1 cellular context compared by ENCODE assay signal in the genomic region with DNA sequence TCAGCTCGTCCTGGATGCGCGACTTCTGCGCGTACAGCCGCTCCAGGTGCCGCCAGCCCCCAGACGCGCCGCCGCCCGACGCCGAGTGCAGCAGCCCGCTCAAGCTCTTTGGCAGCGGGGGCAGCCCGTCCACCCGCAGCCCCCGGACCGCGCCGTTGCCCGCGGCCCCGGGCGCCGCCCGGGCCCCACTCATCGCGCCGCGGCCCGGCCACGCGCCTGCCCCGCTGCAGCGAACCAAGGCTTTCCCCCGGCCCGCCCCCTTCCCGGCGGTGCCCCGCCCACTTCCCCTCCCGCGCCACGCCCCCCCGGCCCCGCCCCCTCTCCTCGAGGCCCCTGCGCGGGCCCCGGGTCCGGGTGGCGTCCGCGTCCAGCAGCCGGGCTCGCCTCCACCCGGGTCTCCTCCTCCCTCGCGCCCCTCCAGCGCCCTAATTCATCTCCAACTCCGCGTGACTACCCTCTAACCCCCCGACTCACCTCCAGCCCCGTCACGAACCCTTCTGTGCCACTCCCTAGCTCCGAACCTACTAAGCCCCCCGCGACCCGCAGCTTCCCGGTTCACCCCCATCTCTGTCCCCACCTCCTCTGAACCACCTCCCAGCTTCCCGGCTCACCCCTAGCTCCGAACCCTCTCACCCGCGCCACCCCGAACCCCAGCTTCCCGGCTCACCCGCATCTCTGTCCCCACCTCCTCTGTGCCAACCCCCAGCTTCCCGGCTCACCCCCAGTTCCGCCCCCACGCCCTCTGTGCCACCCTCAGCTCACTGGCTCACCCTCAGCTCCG.
TF ChIP-seq lines count a peak whose summit lies in the region.

A gene (minus strand): TSS at position 236 of the 781 bp plus-strand sequence. CDS start 43 bp downstream, at position 193.

TF ChIP-seq in HEK293, 187 proteins besides CTCF, POLR2A, EP300 and RAD21 (continued from another document and continues in another):
- TF ChIP-seq, protein P1, sequence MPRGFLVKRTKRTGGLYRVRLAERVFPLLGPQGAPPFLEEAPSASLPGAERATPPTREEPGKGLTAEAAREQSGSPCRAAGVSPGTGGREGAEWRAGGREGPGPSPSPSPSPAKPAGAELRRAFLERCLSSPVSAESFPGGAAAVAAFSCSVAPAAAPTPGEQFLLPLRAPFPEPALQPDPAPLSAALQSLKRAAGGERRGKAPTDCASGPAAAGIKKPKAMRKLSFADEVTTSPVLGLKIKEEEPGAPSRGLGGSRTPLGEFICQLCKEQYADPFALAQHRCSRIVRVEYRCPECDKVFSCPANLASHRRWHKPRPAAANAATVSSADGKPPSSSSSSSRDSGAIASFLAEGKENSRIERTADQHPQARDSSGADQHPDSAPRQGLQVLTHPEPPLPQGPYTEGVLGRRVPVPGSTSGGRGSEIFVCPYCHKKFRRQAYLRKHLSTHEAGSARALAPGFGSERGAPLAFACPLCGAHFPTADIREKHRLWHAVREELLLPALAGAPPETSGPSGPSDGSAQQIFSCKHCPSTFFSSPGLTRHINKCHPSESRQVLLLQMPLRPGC (tag by site-specific recombination; IDR thresholded peaks at IDR 0.05): 0 out of 2 replicates have a peak, but pooled peaks have one; percentile 32
- TF ChIP-seq ZNF223 (tag by site-specific recombination; IDR thresholded peaks at IDR 0.05) (no peak), ZNF155 (tag by site-specific recombination; IDR thresholded peaks at IDR 0.05) (no peak), ZNF791 (tag by site-specific recombination; IDR thresholded peaks at IDR 0.05) (0 out of 2 replicates have a peak, but pooled peaks have one; percentile 52), ZNF214 (tag by site-specific recombination; IDR thresholded peaks at IDR 0.05; ENCODE audit: borderline replicate concordance) (no peak), ZNF747 (tag by site-specific recombination; IDR thresholded peaks at IDR 0.05) (no peak), ZNF549 (tag by site-specific recombination; IDR thresholded peaks at IDR 0.05) (no peak), OSR2 (tag by site-specific recombination; IDR thresholded peaks at IDR 0.05) (no peak), ZBTB7A (tag by site-specific recombination; IDR thresholded peaks at IDR 0.05; ENCODE audit: low read depth) (peak; percentile 98), ZNF48 (tag by site-specific recombination; IDR thresholded peaks at IDR 0.05) (no peak), ZSCAN23 (tag by site-specific recombination; IDR thresholded peaks at IDR 0.05) (peak; percentile 78; the same call in 1 of the 2 replicates), ZNF366 (tag by site-specific recombination; conservative IDR thresholded peaks at IDR 0.05) (no peak), ZNF596 (tag by site-specific recombination; IDR thresholded peaks at IDR 0.05) (no peak; the same call in 1 of the 2 replicates), ZNF274 (IDR thresholded peaks at IDR 0.05; ENCODE audit: low read length) (no peak), ZNF274 (tag by site-specific recombination; IDR thresholded peaks at IDR 0.05; ENCODE audit: borderline replicate concordance) (peak; percentile 63; the same call in 1 of the 2 replicates), HOXD13 (CRISPR knock-in tag; IDR thresholded peaks at IDR 0.05; ENCODE audit: borderline replicate concordance) (no peak), ZNF600 (tag by site-specific recombination; IDR thresholded peaks at IDR 0.05) (no peak), KLF9 (tag by site-specific recombination; IDR thresholded peaks at IDR 0.05; ENCODE audit: low read depth) (peak; percentile 93), ZNF830 (tag by site-specific recombination; IDR thresholded peaks at IDR 0.05; ENCODE audit: low read depth) (no peak), ZNF133 (tag by site-specific recombination; IDR thresholded peaks at IDR 0.05) (no peak), HOXA7 (CRISPR knock-in tag; IDR thresholded peaks at IDR 0.05; ENCODE audit: borderline replicate concordance) (no peak), RBAK (tag by site-specific recombination; IDR thresholded peaks at IDR 0.05) (0 out of 2 replicates have a peak, but pooled peaks have one; percentile 30), ZNF341 (tag by site-specific recombination; IDR thresholded peaks at IDR 0.05; ENCODE audit: low read depth) (peak; percentile 44), KLF16 (tag by site-specific recombination; IDR thresholded peaks at IDR 0.05) (peak; percentile 86), ZNF132 (tag by site-specific recombination; IDR thresholded peaks at IDR 0.05; ENCODE audit: borderline replicate concordance) (no peak), ZSCAN30 (tag by site-specific recombination; IDR thresholded peaks at IDR 0.05) (peak; percentile 31; the same call in 1 of the 2 replicates), ZNF623 (tag by site-specific recombination; IDR thresholded peaks at IDR 0.05) (no peak)
- TF ChIP-seq, protein P2, sequence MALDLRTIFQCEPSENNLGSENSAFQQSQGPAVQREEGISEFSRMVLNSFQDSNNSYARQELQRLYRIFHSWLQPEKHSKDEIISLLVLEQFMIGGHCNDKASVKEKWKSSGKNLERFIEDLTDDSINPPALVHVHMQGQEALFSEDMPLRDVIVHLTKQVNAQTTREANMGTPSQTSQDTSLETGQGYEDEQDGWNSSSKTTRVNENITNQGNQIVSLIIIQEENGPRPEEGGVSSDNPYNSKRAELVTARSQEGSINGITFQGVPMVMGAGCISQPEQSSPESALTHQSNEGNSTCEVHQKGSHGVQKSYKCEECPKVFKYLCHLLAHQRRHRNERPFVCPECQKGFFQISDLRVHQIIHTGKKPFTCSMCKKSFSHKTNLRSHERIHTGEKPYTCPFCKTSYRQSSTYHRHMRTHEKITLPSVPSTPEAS (tag by site-specific recombination; IDR thresholded peaks at IDR 0.05): peak; percentile 48; the same call in 1 of the 2 replicates
- TF ChIP-seq, protein P3, sequence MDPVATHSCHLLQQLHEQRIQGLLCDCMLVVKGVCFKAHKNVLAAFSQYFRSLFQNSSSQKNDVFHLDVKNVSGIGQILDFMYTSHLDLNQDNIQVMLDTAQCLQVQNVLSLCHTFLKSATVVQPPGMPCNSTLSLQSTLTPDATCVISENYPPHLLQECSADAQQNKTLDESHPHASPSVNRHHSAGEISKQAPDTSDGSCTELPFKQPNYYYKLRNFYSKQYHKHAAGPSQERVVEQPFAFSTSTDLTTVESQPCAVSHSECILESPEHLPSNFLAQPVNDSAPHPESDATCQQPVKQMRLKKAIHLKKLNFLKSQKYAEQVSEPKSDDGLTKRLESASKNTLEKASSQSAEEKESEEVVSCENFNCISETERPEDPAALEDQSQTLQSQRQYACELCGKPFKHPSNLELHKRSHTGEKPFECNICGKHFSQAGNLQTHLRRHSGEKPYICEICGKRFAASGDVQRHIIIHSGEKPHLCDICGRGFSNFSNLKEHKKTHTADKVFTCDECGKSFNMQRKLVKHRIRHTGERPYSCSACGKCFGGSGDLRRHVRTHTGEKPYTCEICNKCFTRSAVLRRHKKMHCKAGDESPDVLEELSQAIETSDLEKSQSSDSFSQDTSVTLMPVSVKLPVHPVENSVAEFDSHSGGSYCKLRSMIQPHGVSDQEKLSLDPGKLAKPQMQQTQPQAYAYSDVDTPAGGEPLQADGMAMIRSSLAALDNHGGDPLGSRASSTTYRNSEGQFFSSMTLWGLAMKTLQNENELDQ (tag by site-specific recombination; IDR thresholded peaks at IDR 0.05; ENCODE audit: low read depth): no peak
- TF ChIP-seq, protein P4, sequence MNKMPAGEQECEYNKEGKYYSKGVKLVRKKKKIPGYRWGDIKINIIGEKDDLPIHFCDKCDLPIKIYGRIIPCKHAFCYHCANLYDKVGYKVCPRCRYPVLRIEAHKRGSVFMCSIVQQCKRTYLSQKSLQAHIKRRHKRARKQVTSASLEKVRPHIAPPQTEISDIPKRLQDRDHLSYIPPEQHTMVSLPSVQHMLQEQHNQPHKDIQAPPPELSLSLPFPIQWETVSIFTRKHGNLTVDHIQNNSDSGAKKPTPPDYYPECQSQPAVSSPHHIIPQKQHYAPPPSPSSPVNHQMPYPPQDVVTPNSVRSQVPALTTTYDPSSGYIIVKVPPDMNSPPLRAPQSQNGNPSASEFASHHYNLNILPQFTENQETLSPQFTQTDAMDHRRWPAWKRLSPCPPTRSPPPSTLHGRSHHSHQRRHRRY (tag by site-specific recombination; IDR thresholded peaks at IDR 0.05): 0 out of 2 replicates have a peak, but pooled peaks have one; percentile 66
- TF ChIP-seq, protein P5, sequence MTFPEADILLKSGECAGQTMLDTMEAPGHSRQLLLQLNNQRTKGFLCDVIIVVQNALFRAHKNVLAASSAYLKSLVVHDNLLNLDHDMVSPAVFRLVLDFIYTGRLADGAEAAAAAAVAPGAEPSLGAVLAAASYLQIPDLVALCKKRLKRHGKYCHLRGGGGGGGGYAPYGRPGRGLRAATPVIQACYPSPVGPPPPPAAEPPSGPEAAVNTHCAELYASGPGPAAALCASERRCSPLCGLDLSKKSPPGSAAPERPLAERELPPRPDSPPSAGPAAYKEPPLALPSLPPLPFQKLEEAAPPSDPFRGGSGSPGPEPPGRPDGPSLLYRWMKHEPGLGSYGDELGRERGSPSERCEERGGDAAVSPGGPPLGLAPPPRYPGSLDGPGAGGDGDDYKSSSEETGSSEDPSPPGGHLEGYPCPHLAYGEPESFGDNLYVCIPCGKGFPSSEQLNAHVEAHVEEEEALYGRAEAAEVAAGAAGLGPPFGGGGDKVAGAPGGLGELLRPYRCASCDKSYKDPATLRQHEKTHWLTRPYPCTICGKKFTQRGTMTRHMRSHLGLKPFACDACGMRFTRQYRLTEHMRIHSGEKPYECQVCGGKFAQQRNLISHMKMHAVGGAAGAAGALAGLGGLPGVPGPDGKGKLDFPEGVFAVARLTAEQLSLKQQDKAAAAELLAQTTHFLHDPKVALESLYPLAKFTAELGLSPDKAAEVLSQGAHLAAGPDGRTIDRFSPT (tag by site-specific recombination; IDR thresholded peaks at IDR 0.05): peak; percentile 64
- TF ChIP-seq, protein P6, sequence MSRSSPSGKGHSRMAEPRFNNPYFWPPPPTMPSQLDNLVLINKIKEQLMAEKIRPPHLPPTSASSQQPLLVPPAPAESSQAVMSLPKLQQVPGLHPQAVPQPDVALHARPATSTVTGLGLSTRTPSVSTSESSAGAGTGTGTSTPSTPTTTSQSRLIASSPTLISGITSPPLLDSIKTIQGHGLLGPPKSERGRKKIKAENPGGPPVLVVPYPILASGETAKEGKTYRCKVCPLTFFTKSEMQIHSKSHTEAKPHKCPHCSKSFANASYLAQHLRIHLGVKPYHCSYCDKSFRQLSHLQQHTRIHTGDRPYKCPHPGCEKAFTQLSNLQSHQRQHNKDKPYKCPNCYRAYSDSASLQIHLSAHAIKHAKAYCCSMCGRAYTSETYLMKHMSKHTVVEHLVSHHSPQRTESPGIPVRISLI (tag by site-specific recombination; IDR thresholded peaks at IDR 0.05): no peak
- TF ChIP-seq, protein P7, sequence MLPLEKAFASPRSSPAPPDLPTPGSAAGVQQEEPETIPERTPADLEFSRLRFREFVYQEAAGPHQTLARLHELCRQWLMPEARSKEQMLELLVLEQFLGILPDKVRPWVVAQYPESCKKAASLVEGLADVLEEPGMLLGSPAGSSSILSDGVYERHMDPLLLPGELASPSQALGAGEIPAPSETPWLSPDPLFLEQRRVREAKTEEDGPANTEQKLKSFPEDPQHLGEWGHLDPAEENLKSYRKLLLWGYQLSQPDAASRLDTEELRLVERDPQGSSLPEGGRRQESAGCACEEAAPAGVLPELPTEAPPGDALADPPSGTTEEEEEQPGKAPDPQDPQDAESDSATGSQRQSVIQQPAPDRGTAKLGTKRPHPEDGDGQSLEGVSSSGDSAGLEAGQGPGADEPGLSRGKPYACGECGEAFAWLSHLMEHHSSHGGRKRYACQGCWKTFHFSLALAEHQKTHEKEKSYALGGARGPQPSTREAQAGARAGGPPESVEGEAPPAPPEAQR (tag by site-specific recombination; IDR thresholded peaks at IDR 0.05): 0 out of 2 replicates have a peak, but pooled peaks have one; percentile 42
- TF ChIP-seq, protein P8, sequence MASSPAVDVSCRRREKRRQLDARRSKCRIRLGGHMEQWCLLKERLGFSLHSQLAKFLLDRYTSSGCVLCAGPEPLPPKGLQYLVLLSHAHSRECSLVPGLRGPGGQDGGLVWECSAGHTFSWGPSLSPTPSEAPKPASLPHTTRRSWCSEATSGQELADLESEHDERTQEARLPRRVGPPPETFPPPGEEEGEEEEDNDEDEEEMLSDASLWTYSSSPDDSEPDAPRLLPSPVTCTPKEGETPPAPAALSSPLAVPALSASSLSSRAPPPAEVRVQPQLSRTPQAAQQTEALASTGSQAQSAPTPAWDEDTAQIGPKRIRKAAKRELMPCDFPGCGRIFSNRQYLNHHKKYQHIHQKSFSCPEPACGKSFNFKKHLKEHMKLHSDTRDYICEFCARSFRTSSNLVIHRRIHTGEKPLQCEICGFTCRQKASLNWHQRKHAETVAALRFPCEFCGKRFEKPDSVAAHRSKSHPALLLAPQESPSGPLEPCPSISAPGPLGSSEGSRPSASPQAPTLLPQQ (tag by site-specific recombination; IDR thresholded peaks at IDR 0.05): peak; percentile 58
- TF ChIP-seq, protein P9, sequence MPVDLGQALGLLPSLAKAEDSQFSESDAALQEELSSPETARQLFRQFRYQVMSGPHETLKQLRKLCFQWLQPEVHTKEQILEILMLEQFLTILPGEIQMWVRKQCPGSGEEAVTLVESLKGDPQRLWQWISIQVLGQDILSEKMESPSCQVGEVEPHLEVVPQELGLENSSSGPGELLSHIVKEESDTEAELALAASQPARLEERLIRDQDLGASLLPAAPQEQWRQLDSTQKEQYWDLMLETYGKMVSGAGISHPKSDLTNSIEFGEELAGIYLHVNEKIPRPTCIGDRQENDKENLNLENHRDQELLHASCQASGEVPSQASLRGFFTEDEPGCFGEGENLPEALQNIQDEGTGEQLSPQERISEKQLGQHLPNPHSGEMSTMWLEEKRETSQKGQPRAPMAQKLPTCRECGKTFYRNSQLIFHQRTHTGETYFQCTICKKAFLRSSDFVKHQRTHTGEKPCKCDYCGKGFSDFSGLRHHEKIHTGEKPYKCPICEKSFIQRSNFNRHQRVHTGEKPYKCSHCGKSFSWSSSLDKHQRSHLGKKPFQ (tag by site-specific recombination; IDR thresholded peaks at IDR 0.05): peak; percentile 51; the same call in 1 of the 2 replicates
- TF ChIP-seq, protein P10, sequence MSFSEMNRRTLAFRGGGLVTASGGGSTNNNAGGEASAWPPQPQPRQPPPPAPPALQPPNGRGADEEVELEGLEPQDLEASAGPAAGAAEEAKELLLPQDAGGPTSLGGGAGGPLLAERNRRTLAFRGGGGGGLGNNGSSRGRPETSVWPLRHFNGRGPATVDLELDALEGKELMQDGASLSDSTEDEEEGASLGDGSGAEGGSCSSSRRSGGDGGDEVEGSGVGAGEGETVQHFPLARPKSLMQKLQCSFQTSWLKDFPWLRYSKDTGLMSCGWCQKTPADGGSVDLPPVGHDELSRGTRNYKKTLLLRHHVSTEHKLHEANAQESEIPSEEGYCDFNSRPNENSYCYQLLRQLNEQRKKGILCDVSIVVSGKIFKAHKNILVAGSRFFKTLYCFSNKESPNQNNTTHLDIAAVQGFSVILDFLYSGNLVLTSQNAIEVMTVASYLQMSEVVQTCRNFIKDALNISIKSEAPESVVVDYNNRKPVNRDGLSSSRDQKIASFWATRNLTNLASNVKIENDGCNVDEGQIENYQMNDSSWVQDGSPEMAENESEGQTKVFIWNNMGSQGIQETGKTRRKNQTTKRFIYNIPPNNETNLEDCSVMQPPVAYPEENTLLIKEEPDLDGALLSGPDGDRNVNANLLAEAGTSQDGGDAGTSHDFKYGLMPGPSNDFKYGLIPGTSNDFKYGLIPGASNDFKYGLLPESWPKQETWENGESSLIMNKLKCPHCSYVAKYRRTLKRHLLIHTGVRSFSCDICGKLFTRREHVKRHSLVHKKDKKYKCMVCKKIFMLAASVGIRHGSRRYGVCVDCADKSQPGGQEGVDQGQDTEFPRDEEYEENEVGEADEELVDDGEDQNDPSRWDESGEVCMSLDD (tag by site-specific recombination; IDR thresholded peaks at IDR 0.05): peak; percentile 94
